ENCODE assay signal across 10 cellular contexts in the genomic region with DNA sequence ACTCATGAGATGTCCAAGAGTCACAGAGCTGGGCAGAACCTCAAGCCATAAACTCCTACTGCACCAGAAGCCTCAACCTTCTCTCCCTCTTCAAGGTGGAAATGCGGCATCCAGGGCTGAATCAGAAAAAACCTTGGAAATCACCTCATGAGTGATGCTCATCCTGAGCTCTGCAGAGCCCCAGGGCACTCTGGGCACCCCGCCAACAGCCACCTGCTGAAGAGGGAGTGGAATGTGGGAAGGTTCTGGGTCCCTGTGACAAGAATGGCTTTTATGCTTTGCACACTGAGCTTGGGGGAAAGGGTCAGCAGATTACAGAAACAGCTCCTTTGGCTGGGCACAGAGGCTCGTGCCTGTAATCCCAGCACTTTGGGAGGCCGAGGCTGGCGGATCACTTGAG. TPM values are rescaled to one million over a fixed set of nuclear protein-coding genes. Genes with fewer than 3 reads are reported as not detected.
A peak's percentile ranks its signal among the peaks of the same experiment; 100 is the strongest.
DNase-seq lines count a peak whose midpoint lies in the region; ATAC-seq, FAIRE-seq and TF ChIP-seq lines count a peak whose summit lies in the region.
"Had no signal": no experiment of that assay in that cellular context is flagged by ENCODE, and none has a peak within 500 bp of the region (broad histone marks: within the 10 kb centered on the region; RNA-seq: fewer than 3 reads in every experiment).

No MANE protein-coding gene starts in this region.

- no peak for TF ChIP-seq POLR2A in A549 (IDR thresholded peaks at IDR 0.05; ENCODE audit: low read length)

- H3K4me3 ChIP-seq in A549 = no peak overlapping the region
- no peak overlapping the region for H3K4me3 ChIP-seq in OCI-LY7 (ENCODE audit: low read depth, low read length, poor library complexity, severe bottlenecking)
- no peak overlapping the region for H3K4me3 ChIP-seq in colonic mucosa

- H4K20me1 ChIP-seq in OCI-LY7 (ENCODE audit: insufficient read depth, low read length) = no peaks in the 10 kb centered on the region

- BruUV-seq in OCI-LY7 (replicated peaks; lab: Mats Ljungman, UMichigan) = no TSS peak

- POLR2A ChIA-PET in A549 (lab: Yijun Ruan, JAX) (interaction anchor here (1.1 kb wide), 1 partner anchor 12 kb away, joined by 3 read pairs; no protein-coding TSS in a partner anchor), OCI-LY7 (lab: Charles Lee) (interaction anchor here (0.9 to 1.2 kb wide), 3 partner anchors 12 to 296 kb away, joined by 3 to 5 read pairs (median 5); no protein-coding TSS in a partner anchor)

- H3K9me3 ChIP-seq in A549 (no peaks in the 10 kb centered on the region), OCI-LY7 (ENCODE audit: low read length) (no peaks in the 10 kb centered on the region), colonic mucosa (no peaks in the 10 kb centered on the region)

- WGBS in A549 (ENCODE audit: missing lambda C conversion rate) = 65% methylated on average over 5 of the region's 5 CpGs

- TF ChIP-seq RAD21 in A549 (conservative IDR thresholded peaks at IDR 0.05 in 1 of 2, IDR thresholded peaks at IDR 0.05 in 1 of 2) = no peak

- ATAC-seq in A549 (peak; percentile 41 to 45; a peak in 4 of 6 replicates), HG03095 (IDR thresholded peaks at IDR 0.05; ENCODE audit: unreplicated experiment) (no peak), HG03025 (IDR thresholded peaks at IDR 0.05; ENCODE audit: low FRiP score, unreplicated experiment) (no peak)

- CTCF ChIA-PET in A549 (lab: Yijun Ruan, JAX) (interaction anchor here (1.1 to 2.6 kb wide), 4 partner anchors 11 to 87 kb away, joined by 3 to 10 read pairs (median 6); no protein-coding TSS in a partner anchor), OCI-LY7 (lab: Charles Lee; ENCODE audit: unreplicated experiment) (no interaction called here)

- DNase-seq in A549 (ENCODE audit: low read depth in 1 of 2, low spot score in 1 of 2) = peak; percentile 52 to 88
- DNase-seq in HK-2 (ENCODE audit: unreplicated experiment) = peak; percentile 68
- DNase-seq in NCI-H69 (lab: John Stamatoyannopoulos, UW) = peak; percentile 91
- peak; percentile 39 for DNase-seq in dermis blood vessel endothelial cell
- no peak for DNase-seq in OCI-LY7 (ENCODE audit: low spot score)
- no peak for DNase-seq in colonic mucosa
- DNase-seq: activated CD4-positive, alpha-beta T cell treated with anti-CD3 and anti-CD28 coated beads, Interleukin-2, amount 10 ng/mL, durations not matched to agents 24 days and 14 days; immature natural killer cell had no signal

- no peak for FAIRE-seq in A549 (lab: Jason Lieb, UNC)

- no peak overlapping the region for H3K9ac ChIP-seq in colonic mucosa (ENCODE audit: low read depth in 2 of 2, low read length in 2 of 2)

- H3K36me3 ChIP-seq in OCI-LY7 (ENCODE audit: insufficient read depth, low read length) = peaks cover 20% of the 10 kb centered on the region
- no peaks in the 10 kb centered on the region for H3K36me3 ChIP-seq in colonic mucosa

- H3K27me3 ChIP-seq in colonic mucosa = no peaks in the 10 kb centered on the region

- no peaks in the 10 kb centered on the region for H3K79me2 ChIP-seq in OCI-LY7 (ENCODE audit: insufficient read depth, low read depth, low read length)

- intact Hi-C loops in OCI-LY7 (cut with micrococcal nuclease; ENCODE audit: unreplicated experiment) (no loop called here), colonic mucosa (cut with DNase I) (no loop called here)

- H3K4me1 ChIP-seq in A549 (peaks cover 9% of the 10 kb centered on the region), OCI-LY7 (ENCODE audit: insufficient read depth, low read length, poor library complexity, severe bottlenecking) (peaks cover 30% of the 10 kb centered on the region), colonic mucosa (no peaks in the 10 kb centered on the region)

- H3K9me2 ChIP-seq in OCI-LY7 (ENCODE audit: insufficient read depth, low read length) = no peaks in the 10 kb centered on the region

- TF ChIP-seq CTCF in A549 (IDR thresholded peaks at IDR 0.05) (no peak), OCI-LY7 (conservative IDR thresholded peaks at IDR 0.05; ENCODE audit: low read length) (no peak), colonic mucosa (IDR thresholded peaks at IDR 0.05) (no peak)

- H3K27ac ChIP-seq in A549 (peak overlapping the region in 1 of 2 experiments; percentile 44; a peak in 1 of 6 replicates), OCI-LY7 (ENCODE audit: low read depth, low read length, poor library complexity, severe bottlenecking) (no peak overlapping the region), colonic mucosa (no peak overlapping the region)

- no peak overlapping the region for H2AFZ ChIP-seq in OCI-LY7 (ENCODE audit: low read length)

- TF ChIP-seq EP300 in A549 (IDR thresholded peaks at IDR 0.05) = no peak

- H3K4me2 ChIP-seq in A549 (no peak overlapping the region), OCI-LY7 (ENCODE audit: low read length) (no peak overlapping the region)

TF ChIP-seq in A549, 52 proteins besides CTCF, POLR2A, EP300 and RAD21:
- no peak for TF ChIP-seq CBX2 (IDR thresholded peaks at IDR 0.05; ENCODE audit: borderline replicate concordance, low read depth)
- TF ChIP-seq JUN (IDR thresholded peaks at IDR 0.05) = no peak
- TF ChIP-seq SREBF2 (IDR thresholded peaks at IDR 0.05) = no peak
- no peak for TF ChIP-seq HOXA7 (CRISPR knock-in tag; IDR thresholded peaks at IDR 0.05)
- no peak for TF ChIP-seq HDAC2 (IDR thresholded peaks at IDR 0.05)
- TF ChIP-seq, protein P1, sequence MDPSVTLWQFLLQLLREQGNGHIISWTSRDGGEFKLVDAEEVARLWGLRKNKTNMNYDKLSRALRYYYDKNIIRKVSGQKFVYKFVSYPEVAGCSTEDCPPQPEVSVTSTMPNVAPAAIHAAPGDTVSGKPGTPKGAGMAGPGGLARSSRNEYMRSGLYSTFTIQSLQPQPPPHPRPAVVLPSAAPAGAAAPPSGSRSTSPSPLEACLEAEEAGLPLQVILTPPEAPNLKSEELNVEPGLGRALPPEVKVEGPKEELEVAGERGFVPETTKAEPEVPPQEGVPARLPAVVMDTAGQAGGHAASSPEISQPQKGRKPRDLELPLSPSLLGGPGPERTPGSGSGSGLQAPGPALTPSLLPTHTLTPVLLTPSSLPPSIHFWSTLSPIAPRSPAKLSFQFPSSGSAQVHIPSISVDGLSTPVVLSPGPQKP (IDR thresholded peaks at IDR 0.05; ENCODE audit: low read depth, low read length) = no peak

RNA-seq across cellular contexts. Expression of a gene that starts 18.8 kb away (rescaled TPM):
- polyA plus RNA-seq in A549 (2011; rRNA removed) (32.9 and 38.3 TPM in 2 replicates), A549 (2017; fragmentation: RNase III; extraction: RNeasy Plus Mini Kit Qiagen cat#74134 plus additional on column Dnase treatment) (92.3 to 95.4 TPM (median 92.9 TPM) in 3 replicates)
- polyA plus RNA-seq in A549 (2012; cell fraction: cytosol; rRNA removed) = 119 and 138 TPM in 2 replicates
- polyA plus RNA-seq in A549 (2012; cell fraction: nucleus; rRNA removed) = 78.7 TPM in 2 replicates
- polyA minus RNA-seq in A549 (2011; rRNA and poly(A)+ RNA removed) = 22.9 and 34.6 TPM in 2 replicates
- total RNA-seq in dermis blood vessel endothelial cell (8.0 and 14.2 TPM in 2 replicates), OCI-LY7 (2022) (78.2 and 88.4 TPM in 2 replicates), colonic mucosa (10 to 100 TPM; 15.0 to 51.6 TPM)
- total RNA-seq in OCI-LY7 (2014; rRNA removed; shearing (Covaris generic)) = 117 and 124 TPM in 2 replicates

RNA-seq across cellular contexts. Expression of a gene that starts 18.8 kb away (rescaled TPM):
- polyA plus RNA-seq in A549 (2011; rRNA removed) (30.6 and 35.6 TPM in 2 replicates), A549 (2017; fragmentation: RNase III; extraction: RNeasy Plus Mini Kit Qiagen cat#74134 plus additional on column Dnase treatment) (41.3 to 47.0 TPM (median 44.0 TPM) in 3 replicates)
- 26.6 and 30.3 TPM in 2 replicates for polyA plus RNA-seq in A549 (2012; cell fraction: cytosol; rRNA removed)
- polyA plus RNA-seq in A549 (2012; cell fraction: nucleus; rRNA removed) = 13.3 and 14.7 TPM in 2 replicates
- polyA minus RNA-seq in A549 (2011; rRNA and poly(A)+ RNA removed) = 13.8 and 20.1 TPM in 2 replicates
- total RNA-seq in dermis blood vessel endothelial cell (15.3 and 20.1 TPM in 2 replicates), OCI-LY7 (2022) (45.1 and 52.3 TPM in 2 replicates), colonic mucosa (10 to 100 TPM; 17.3 to 27.0 TPM)
- total RNA-seq in OCI-LY7 (2014; rRNA removed; shearing (Covaris generic)) = 45.1 and 49.3 TPM in 2 replicates

RNA-seq across cellular contexts. Expression of a gene that starts 28.1 kb away (rescaled TPM):
- 10.4 and 16.6 TPM in 2 replicates for polyA plus RNA-seq in A549 (2011; rRNA removed)
- 24.1 and 27.9 TPM in 2 replicates for polyA plus RNA-seq in A549 (2012; cell fraction: cytosol; rRNA removed)
- 45.5 and 56.8 TPM in 2 replicates for polyA plus RNA-seq in A549 (2012; cell fraction: nucleus; rRNA removed)
- 12.6 to 14.9 TPM (median 13.6 TPM) in 3 replicates for polyA plus RNA-seq in A549 (2017; fragmentation: RNase III; extraction: RNeasy Plus Mini Kit Qiagen cat#74134 plus additional on column Dnase treatment)
- 15.3 and 24.3 TPM in 2 replicates for polyA minus RNA-seq in A549 (2011; rRNA and poly(A)+ RNA removed)
- 48.4 and 53.3 TPM in 2 replicates for total RNA-seq in dermis blood vessel endothelial cell
- 65.3 and 125 TPM in 2 replicates for total RNA-seq in OCI-LY7 (2014; rRNA removed; shearing (Covaris generic))
- 58.3 and 60.9 TPM in 2 replicates for total RNA-seq in OCI-LY7 (2022)
- total RNA-seq in colonic mucosa = 10 to 100 TPM; 18.2 to 47.0 TPM

RNA-seq across cellular contexts. Expression of a gene that starts 53.4 kb away (rescaled TPM):
- 36.3 and 36.4 TPM in 2 replicates for polyA plus RNA-seq in A549 (2011; rRNA removed)
- polyA plus RNA-seq in A549 (2012; cell fraction: cytosol; rRNA removed) = 55.9 and 70.8 TPM in 2 replicates
- 58.1 and 81.5 TPM in 2 replicates for polyA plus RNA-seq in A549 (2012; cell fraction: nucleus; rRNA removed)
- polyA plus RNA-seq in A549 (2017; fragmentation: RNase III; extraction: RNeasy Plus Mini Kit Qiagen cat#74134 plus additional on column Dnase treatment) = 21.2 to 25.8 TPM (median 25.7 TPM) in 3 replicates
- 72.8 and 82.0 TPM in 2 replicates for polyA minus RNA-seq in A549 (2011; rRNA and poly(A)+ RNA removed)
- 9.4 and 18.5 TPM in 2 replicates for total RNA-seq in dermis blood vessel endothelial cell
- total RNA-seq in OCI-LY7 (2014; rRNA removed; shearing (Covaris generic)) = 4.3 and 12.1 TPM in 2 replicates
- total RNA-seq in OCI-LY7 (2022) = 42.0 and 50.2 TPM in 2 replicates
- 10 to 100 TPM; 22.4 to 36.7 TPM for total RNA-seq in colonic mucosa

Comparison
In these comparisons a context has a peak if more than half of its experiments do, and no peak if none do; other contexts are left out.
1. ATAC-seq: peak in A549 (2 of 2); none in HG03095 (single experiment) and HG03025 (single experiment).
2. DNase-seq: peak in A549 (2 of 2), HK-2 (single experiment), NCI-H69 (single experiment) and dermis blood vessel endothelial cell (single experiment); none in OCI-LY7 (single experiment) and colonic mucosa (single experiment).